8 cellular contexts compared by ENCODE assay signal in genomic region chr12:112408621-112409020, GRCh38. TPM values are rescaled to one million over a fixed set of nuclear protein-coding genes. Genes with fewer than 3 reads are reported as not detected.
DNase-seq lines count a peak whose midpoint lies in the region; ATAC-seq lines count a peak whose summit lies in the region.

No MANE protein-coding gene starts in this region.

- no peaks in the 10 kb centered on the region for H3K4me1 ChIP-seq in right cardiac atrium (ENCODE audit: control insufficient read depth, insufficient read depth, low read length)

- DNase-seq in NCI-H2227 treated with DMSO at 0.1 percent for 48 hours (lab: John Stamatoyannopoulos, UW) (peak; percentile 9), NCI-H2227 (lab: John Stamatoyannopoulos, UW; ENCODE audit: unreplicated experiment) (no peak), right cardiac atrium (no peak), midbrain (lab: John Stamatoyannopoulos, UW) (no peak), NCI-H69 (lab: John Stamatoyannopoulos, UW) (no peak)
- DNase-seq in activated CD4-positive, alpha-beta memory T cell treated with anti-CD3 and anti-CD28 coated beads, Interleukin-2, amount 10 ng/mL, durations not matched to agents 7 days and 5 days = peak; percentile 30
- no peak for DNase-seq in stimulated activated naive B cell treated with anti-CD40 and anti-IgM and Interleukin-4, amounts not matched to agents 10 μg/mL and 1 μg/mL and 100 μg/mL, for 72 hours

- H3K27me3 Mint-ChIP-seq in activated CD4-positive, alpha-beta memory T cell treated with anti-CD3 and anti-CD28 coated beads, Interleukin-2, amount 10 ng/mL, durations not matched to agents 7 days and 5 days = no peaks in the 10 kb centered on the region
- no peaks in the 10 kb centered on the region for H3K27me3 Mint-ChIP-seq in stimulated activated naive B cell treated with anti-CD40 and anti-IgM and Interleukin-4, amounts not matched to agents 10 μg/mL and 1 μg/mL and 100 μg/mL, for 72 hours

- ATAC-seq in right cardiac atrium (no peak), GM21423 (IDR thresholded peaks at IDR 0.05; ENCODE audit: unreplicated experiment) (no peak)
- peak in 1 of 2 donors; percentile 28 for ATAC-seq in stimulated activated naive B cell treated with anti-CD40 and anti-IgM and Interleukin-4, amounts not matched to agents 10 μg/mL and 1 μg/mL and 100 μg/mL, for 72 hours (replicated peaks)

- peaks cover 44% of the 10 kb centered on the region for H3K4me1 Mint-ChIP-seq in activated CD4-positive, alpha-beta memory T cell treated with anti-CD3 and anti-CD28 coated beads, Interleukin-2, amount 10 ng/mL, durations not matched to agents 7 days and 5 days
- peaks cover 18 to 35% of the 10 kb centered on the region in 2 donors for H3K4me1 Mint-ChIP-seq in stimulated activated naive B cell treated with anti-CD40 and anti-IgM and Interleukin-4, amounts not matched to agents 10 μg/mL and 1 μg/mL and 100 μg/mL, for 72 hours

- CTCF ChIA-PET in activated CD4-positive, alpha-beta memory T cell treated with anti-CD3 and anti-CD28 coated beads, Interleukin-2, amount 10 ng/mL, durations not matched to agents 7 days and 5 days (lab: Charles Lee) = no interaction called here

- peak overlapping the region; percentile 98 for H3K27ac Mint-ChIP-seq in activated CD4-positive, alpha-beta memory T cell treated with anti-CD3 and anti-CD28 coated beads, Interleukin-2, amount 10 ng/mL, durations not matched to agents 7 days and 5 days
- peak overlapping the region; percentile 100 for H3K27ac Mint-ChIP-seq in stimulated activated naive B cell treated with anti-CD40 and anti-IgM and Interleukin-4, amounts not matched to agents 10 μg/mL and 1 μg/mL and 100 μg/mL, for 72 hours

- peaks cover 53% of the 10 kb centered on the region for H3K36me3 Mint-ChIP-seq in activated CD4-positive, alpha-beta memory T cell treated with anti-CD3 and anti-CD28 coated beads, Interleukin-2, amount 10 ng/mL, durations not matched to agents 7 days and 5 days (ENCODE audit: low read depth)
- peaks cover 28 to 48% of the 10 kb centered on the region in 2 donors for H3K36me3 Mint-ChIP-seq in stimulated activated naive B cell treated with anti-CD40 and anti-IgM and Interleukin-4, amounts not matched to agents 10 μg/mL and 1 μg/mL and 100 μg/mL, for 72 hours

- no peaks in the 10 kb centered on the region for H3K27me3 ChIP-seq in right cardiac atrium (ENCODE audit: control insufficient read depth, insufficient read depth)

- 14% methylated on average over 5 of the region's 5 CpGs for WGBS in right cardiac atrium

- peak overlapping the region; percentile 93 for H3K4me3 ChIP-seq in right cardiac atrium (ENCODE audit: low read length)

- no peaks in the 10 kb centered on the region for H3K9me3 ChIP-seq in right cardiac atrium (ENCODE audit: control insufficient read depth, low read length)

- H3K27ac ChIP-seq in right cardiac atrium (ENCODE audit: low read length) = no peak overlapping the region

- peak overlapping the region; percentile 98 for H3K4me3 Mint-ChIP-seq in activated CD4-positive, alpha-beta memory T cell treated with anti-CD3 and anti-CD28 coated beads, Interleukin-2, amount 10 ng/mL, durations not matched to agents 7 days and 5 days
- H3K4me3 Mint-ChIP-seq in stimulated activated naive B cell treated with anti-CD40 and anti-IgM and Interleukin-4, amounts not matched to agents 10 μg/mL and 1 μg/mL and 100 μg/mL, for 72 hours = peak overlapping the region; percentile 98 to 100

- intact Hi-C loops in right cardiac atrium (cut with DNase I) = no loop called here

- H3K9me3 Mint-ChIP-seq in activated CD4-positive, alpha-beta memory T cell treated with anti-CD3 and anti-CD28 coated beads, Interleukin-2, amount 10 ng/mL, durations not matched to agents 7 days and 5 days = no peaks in the 10 kb centered on the region
- H3K9me3 Mint-ChIP-seq in stimulated activated naive B cell treated with anti-CD40 and anti-IgM and Interleukin-4, amounts not matched to agents 10 μg/mL and 1 μg/mL and 100 μg/mL, for 72 hours = peaks cover 0 to 2% of the 10 kb centered on the region in 2 donors

- POLR2A ChIA-PET in activated CD4-positive, alpha-beta memory T cell treated with anti-CD3 and anti-CD28 coated beads, Interleukin-2, amount 10 ng/mL, durations not matched to agents 7 days and 5 days (lab: Charles Lee) = no interaction called here

RNA-seq across cellular contexts. Expression of gene RPL6, which starts 0.8 kb away (rescaled TPM):
- 100 to 1,000 TPM; 911 to 941 TPM for total RNA-seq in activated CD4-positive, alpha-beta memory T cell treated with anti-CD3 and anti-CD28 coated beads, Interleukin-2, amount 10 ng/mL, durations not matched to agents 7 days and 5 days
- 100 to 1,000 TPM; 628 to 794 (median 683) TPM for total RNA-seq in right cardiac atrium
- 1,137 TPM for polyA plus RNA-seq in right cardiac atrium

RNA-seq across cellular contexts. Expression of gene PTPN11, which starts 10.1 kb away (rescaled TPM):
- total RNA-seq in activated CD4-positive, alpha-beta memory T cell treated with anti-CD3 and anti-CD28 coated beads, Interleukin-2, amount 10 ng/mL, durations not matched to agents 7 days and 5 days = 10 to 100 TPM; 88.1 to 92.3 TPM
- 100 to 1,000 TPM in 1 of 4 donors, 10 to 100 TPM in 3; 94.4 to 120 (median 99.1) TPM for total RNA-seq in right cardiac atrium
- polyA plus RNA-seq in right cardiac atrium = 31.2 TPM

RNA-seq across cellular contexts. Expression of gene HECTD4, which starts 26.4 kb away (rescaled TPM):
- total RNA-seq in activated CD4-positive, alpha-beta memory T cell treated with anti-CD3 and anti-CD28 coated beads, Interleukin-2, amount 10 ng/mL, durations not matched to agents 7 days and 5 days = 10 to 100 TPM; 37.5 to 39.4 TPM
- total RNA-seq in right cardiac atrium = 10 to 100 TPM; 24.2 to 26.6 (median 25.7) TPM
- polyA plus RNA-seq in right cardiac atrium = 11.1 TPM

Comparison
In these comparisons a context has a peak if more than half of its experiments do, and no peak if none do; other contexts are left out.
1. DNase-seq: peak in NCI-H2227 treated with DMSO at 0.1 percent for 48 hours (single experiment) and activated CD4-positive, alpha-beta memory T cell treated with anti-CD3 and anti-CD28 coated beads, Interleukin-2, amount 10 ng/mL, durations not matched to agents 7 days and 5 days (single experiment); none in NCI-H2227 (single experiment), right cardiac atrium (0 of 3), stimulated activated naive B cell treated with anti-CD40 and anti-IgM and Interleukin-4, amounts not matched to agents 10 μg/mL and 1 μg/mL and 100 μg/mL, for 72 hours (single experiment), midbrain (single experiment) and NCI-H69 (single experiment).